Comparison of ENCODE assay signal across 8 cellular contexts in the genomic region with DNA sequence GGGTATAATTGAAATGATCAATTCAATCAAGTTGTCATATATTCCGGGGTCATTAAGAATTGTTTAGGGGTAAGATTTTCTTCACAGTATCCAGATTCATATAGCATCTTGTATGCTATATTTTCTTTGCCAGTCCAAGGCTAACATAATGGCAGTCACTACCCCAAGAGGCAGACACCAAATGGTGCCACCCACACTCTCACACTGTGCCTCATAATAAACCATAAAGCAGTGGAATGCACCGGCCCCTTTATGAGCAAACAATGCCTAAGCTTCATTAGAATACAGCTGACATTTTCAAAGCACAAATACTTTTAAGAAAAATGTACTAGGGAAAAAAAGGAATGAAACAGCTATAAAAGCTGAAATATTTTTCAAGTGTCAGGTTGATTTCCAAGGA.
DNase-seq lines count a peak whose midpoint lies in the region; ATAC-seq, FAIRE-seq and TF ChIP-seq lines count a peak whose summit lies in the region.

No MANE protein-coding gene starts in this region.

- peaks cover 7% of the 10 kb centered on the region; the same call in 1 of the 3 replicates for H3K4me1 ChIP-seq in A549
- H3K4me1 ChIP-seq in OCI-LY3 (ENCODE audit: low read length): peaks cover 16% of the 10 kb centered on the region
- H3K4me1 ChIP-seq in breast epithelium: no peaks in the 10 kb centered on the region
- H3K4me1 ChIP-seq in suprapubic skin: peaks cover 23% of the 10 kb centered on the region

- no peak for TF ChIP-seq EP300 in A549 (IDR thresholded peaks at IDR 0.05)
- TF ChIP-seq EP300 in suprapubic skin (IDR thresholded peaks at IDR 0.05): no peak

- intact Hi-C loops in breast epithelium (cut with DNase I; ENCODE audit: low total_unique reads): no loop called here

- DNase-seq in A549 (ENCODE audit: low read depth in 1 of 2, low spot score in 1 of 2): peak in 1 of 2 experiments; percentile 6
- peak; percentile 5 for DNase-seq in GM04504 (ENCODE audit: low read depth)
- DNase-seq in breast epithelium (ENCODE audit: low spot score in 2 of 2): no peak
- peak; percentile 39 to 50 for DNase-seq in lung microvascular endothelial cell (ENCODE audit: low read depth in 2 of 2)
- no peak for DNase-seq in suprapubic skin (ENCODE audit: low spot score in 2 of 2)

- H3K27ac ChIP-seq in A549 (peak overlapping the region in 1 of 2 experiments; percentile 20; a peak in 1 of 6 replicates), OCI-LY3 (ENCODE audit: low read length) (no peak overlapping the region), breast epithelium (peak overlapping the region; percentile 5 to 14), suprapubic skin (peak overlapping the region; percentile 57)

- CTCF ChIA-PET in A549 (lab: Yijun Ruan, JAX): no interaction called here

- peak overlapping the region; percentile 60 for H3K9ac ChIP-seq in OCI-LY3 (ENCODE audit: low read length)

- TF ChIP-seq POLR2A in A549 (IDR thresholded peaks at IDR 0.05; ENCODE audit: low read length) (no peak), breast epithelium (IDR thresholded peaks at IDR 0.05) (no peak), suprapubic skin (IDR thresholded peaks at IDR 0.05) (no peak)

- no peak for TF ChIP-seq CTCF in A549 (IDR thresholded peaks at IDR 0.05)
- no peak for TF ChIP-seq CTCF in OCI-LY3 (IDR thresholded peaks at IDR 0.05; ENCODE audit: low read depth, low read length)
- no peak for TF ChIP-seq CTCF in breast epithelium (IDR thresholded peaks at IDR 0.05)
- no peak for TF ChIP-seq CTCF in suprapubic skin (IDR thresholded peaks at IDR 0.05)

- H3K4me2 ChIP-seq in A549 (peak overlapping the region; percentile 72), OCI-LY3 (ENCODE audit: low read length) (peak overlapping the region; percentile 85)

- no peak overlapping the region for H2AFZ ChIP-seq in OCI-LY3 (ENCODE audit: low read depth, low read length)

- no peak for TF ChIP-seq RAD21 in A549 (conservative IDR thresholded peaks at IDR 0.05 in 1 of 2, IDR thresholded peaks at IDR 0.05 in 1 of 2)

- 20% methylated on average over 2 of the region's 2 CpGs for WGBS in A549 (ENCODE audit: missing lambda C conversion rate)
- 8% methylated on average over 2 of the region's 2 CpGs for WGBS in suprapubic skin

- no peaks in the 10 kb centered on the region for H4K20me1 ChIP-seq in OCI-LY3 (ENCODE audit: insufficient read depth, low read length)

- peak overlapping the region; percentile 45 for H3K4me3 ChIP-seq in A549
- peak overlapping the region; percentile 79 for H3K4me3 ChIP-seq in OCI-LY3 (ENCODE audit: low read length)
- peak overlapping the region; percentile 39 to 66 (median 51) for H3K4me3 ChIP-seq in breast epithelium
- H3K4me3 ChIP-seq in suprapubic skin: peak overlapping the region; percentile 45

- H3K9me3 ChIP-seq in A549 (no peaks in the 10 kb centered on the region), OCI-LY3 (ENCODE audit: insufficient read depth, low read length) (no peaks in the 10 kb centered on the region), breast epithelium (no peaks in the 10 kb centered on the region), suprapubic skin (no peaks in the 10 kb centered on the region)

- H3K79me2 ChIP-seq in OCI-LY3 (ENCODE audit: low read length): no peaks in the 10 kb centered on the region; the same call in 1 of the 2 replicates

- ATAC-seq in A549 (peak in 1 of 2 experiments; percentile 57; a peak in 2 of 6 replicates), HG03108 (IDR thresholded peaks at IDR 0.05; ENCODE audit: unreplicated experiment) (peak; percentile 49), HG02970 (IDR thresholded peaks at IDR 0.05; ENCODE audit: low FRiP score, unreplicated experiment) (no peak)

- H3K27me3 ChIP-seq in OCI-LY3 (ENCODE audit: low read depth, low read length): no peaks in the 10 kb centered on the region
- no peaks in the 10 kb centered on the region for H3K27me3 ChIP-seq in breast epithelium
- H3K27me3 ChIP-seq in suprapubic skin: no peaks in the 10 kb centered on the region

- H3K36me3 ChIP-seq in OCI-LY3 (replicated peaks; ENCODE audit: low read depth, low read length) (no peaks in the 10 kb centered on the region), breast epithelium (no peaks in the 10 kb centered on the region), suprapubic skin (no peaks in the 10 kb centered on the region)

- FAIRE-seq in A549 (lab: Jason Lieb, UNC): no peak

- POLR2A ChIA-PET in A549 (lab: Yijun Ruan, JAX): no interaction called here

TF ChIP-seq in A549, 52 proteins besides CTCF, POLR2A, EP300 and RAD21:
- TF ChIP-seq TFCP2L1 (CRISPR knock-in tag; IDR thresholded peaks at IDR 0.05): no peak

Comparison
In these comparisons a context has a peak if more than half of its experiments do, and no peak if none do; other contexts are left out.
1. DNase-seq: peak in GM04504 (single experiment) and lung microvascular endothelial cell (2 of 2); none in breast epithelium (0 of 2) and suprapubic skin (0 of 2).
2. Peak in every context shown above with its lines, with median percentiles within 50 percentile points of each other: H3K4me3 ChIP-seq.